In genomic region chr5:39057745-39058144, GRCh38 we compare ENCODE assay signal across 9 cellular contexts. TPM values are rescaled to one million over a fixed set of nuclear protein-coding genes. Genes with fewer than 3 reads are reported as not detected.
DNase-seq lines count a peak whose midpoint lies in the region; ATAC-seq lines count a peak whose summit lies in the region.
"Had no signal": no experiment of that assay in that cellular context is flagged by ENCODE, and none has a peak within 500 bp of the region (broad histone marks: within the 10 kb centered on the region; RNA-seq: fewer than 3 reads in every experiment).

No MANE protein-coding gene starts in this region.

- peak overlapping the region; percentile 63 to 64 for H3K4me3 Mint-ChIP-seq in activated T-cell treated with anti-CD3 and anti-CD28 coated beads, Interleukin-2, amount 50 U/mL, for 72 hours
- H3K4me3 Mint-ChIP-seq in effector memory CD8-positive, alpha-beta T cell, result peak overlapping the region; percentile 59 to 76

- H3K36me3 Mint-ChIP-seq in activated T-cell treated with anti-CD3 and anti-CD28 coated beads, Interleukin-2, amount 50 U/mL, for 72 hours (ENCODE audit: insufficient read depth in 2 of 2), result peaks cover 2% of the 10 kb centered on the region in 2 donors
- H3K36me3 Mint-ChIP-seq in effector memory CD8-positive, alpha-beta T cell (ENCODE audit: insufficient read depth), result peaks cover 12% of the 10 kb centered on the region

- intact Hi-C loops in left colon (cut with DNase I, micrococcal nuclease), result no loop called here

- no peak for ATAC-seq in activated T-cell treated with anti-CD3 and anti-CD28 coated beads, Interleukin-2, amount 50 U/mL, for 72 hours (replicated peaks in 1 of 2)
- ATAC-seq in HG03439 (IDR thresholded peaks at IDR 0.05; ENCODE audit: unreplicated experiment) (peak; percentile 44), left colon (no peak)
- ATAC-seq in effector memory CD8-positive, alpha-beta T cell (replicated peaks), result peak; percentile 45

- H3K4me1 Mint-ChIP-seq in activated T-cell treated with anti-CD3 and anti-CD28 coated beads, Interleukin-2, amount 50 U/mL, for 72 hours (ENCODE audit: low read depth), result peaks cover 66% of the 10 kb centered on the region
- peaks cover 28 to 58% of the 10 kb centered on the region in 2 donors for H3K4me1 Mint-ChIP-seq in effector memory CD8-positive, alpha-beta T cell (ENCODE audit: low read depth in 2 of 2)

- no peaks in the 10 kb centered on the region for H3K27me3 Mint-ChIP-seq in activated T-cell treated with anti-CD3 and anti-CD28 coated beads, Interleukin-2, amount 50 U/mL, for 72 hours (ENCODE audit: low read depth)
- no peaks in the 10 kb centered on the region for H3K27me3 Mint-ChIP-seq in effector memory CD8-positive, alpha-beta T cell

- no peaks in the 10 kb centered on the region for H3K9me3 Mint-ChIP-seq in activated T-cell treated with anti-CD3 and anti-CD28 coated beads, Interleukin-2, amount 50 U/mL, for 72 hours
- no peaks in the 10 kb centered on the region for H3K9me3 Mint-ChIP-seq in effector memory CD8-positive, alpha-beta T cell

- no peaks in the 10 kb centered on the region for H3K36me3 ChIP-seq in subcutaneous abdominal adipose tissue (ENCODE audit: control insufficient read depth in 5 of 5, insufficient read depth in 5 of 5, low read length in 5 of 5)

- peak overlapping the region; percentile 17 for H3K27ac Mint-ChIP-seq in activated T-cell treated with anti-CD3 and anti-CD28 coated beads, Interleukin-2, amount 50 U/mL, for 72 hours
- H3K27ac Mint-ChIP-seq in effector memory CD8-positive, alpha-beta T cell, result peak overlapping the region in 1 of 2 donors; percentile 47

- H3K4me3 ChIP-seq in subcutaneous abdominal adipose tissue (ENCODE audit: low read depth in 1 of 5, low read length in 5 of 5), result peak overlapping the region in 3 of 5 donors; percentile 26 to 39 (median 38)

- H3K9ac ChIP-seq in subcutaneous abdominal adipose tissue (ENCODE audit: low read length in 5 of 5), result peak overlapping the region in 1 of 5 donors; percentile 51

- peaks cover 0 to 44% (median 22%) of the 10 kb centered on the region in 5 donors for H3K4me1 ChIP-seq in subcutaneous abdominal adipose tissue (ENCODE audit: control insufficient read depth in 5 of 5, insufficient read depth in 5 of 5, low read length in 5 of 5)

- peak overlapping the region; percentile 25 for H3K27ac ChIP-seq in subcutaneous abdominal adipose tissue (ENCODE audit: low read depth, low read length)

- H3K27me3 ChIP-seq in subcutaneous abdominal adipose tissue (ENCODE audit: control insufficient read depth in 5 of 5, insufficient read depth in 4 of 5, low read length in 5 of 5), result no peaks in the 10 kb centered on the region

- H3K9me3 ChIP-seq in subcutaneous abdominal adipose tissue (ENCODE audit: control insufficient read depth in 5 of 5, low read length in 5 of 5), result no peaks in the 10 kb centered on the region

- DNase-seq in activated T-cell treated with anti-CD3 and anti-CD28 coated beads, Interleukin-2, amount 50 U/mL, for 72 hours, result no peak
- no peak for DNase-seq in activated T-cell treated with anti-CD3 and anti-CD28 coated beads, Interleukin-2, amount 50 U/mL, for 1 hour
- no peak for DNase-seq in effector memory CD8-positive, alpha-beta T cell
- DNase-seq in A172 (ENCODE audit: low spot score) (no peak), left colon (no peak), NCI-H2081 treated with DMSO at 0.1 percent for 48 hours (lab: John Stamatoyannopoulos, UW) (no peak)
- DNase-seq: NCI-H1436 had no signal

RNA-seq across cellular contexts. Expression of gene RICTOR, which starts 16.5 kb away (rescaled TPM):
- total RNA-seq in activated T-cell treated with anti-CD3 and anti-CD28 coated beads, Interleukin-2, amount 50 U/mL, for 72 hours, result 10 to 100 TPM; 34.6 to 47.0 TPM
- total RNA-seq in A172 (2014; rRNA removed; shearing (Covaris generic)), result 18.7 and 21.0 TPM in 2 replicates
- total RNA-seq in left colon, result 10 to 100 TPM; 22.6 to 31.0 TPM

Comparison
In these comparisons a context has a peak if more than half of its experiments do, and no peak if none do; other contexts are left out.
1. ATAC-seq: peak in HG03439 (single experiment) and effector memory CD8-positive, alpha-beta T cell (single experiment); none in activated T-cell treated with anti-CD3 and anti-CD28 coated beads, Interleukin-2, amount 50 U/mL, for 72 hours (0 of 2) and left colon (single experiment).